In genomic region chr6:113756290-113756665, GRCh38 we compare ENCODE assay signal across 22 cellular contexts.
"Had no signal": no experiment of that assay in that cellular context is flagged by ENCODE, and none has a peak within 500 bp of the region (broad histone marks: within the 10 kb centered on the region; RNA-seq: fewer than 3 reads in every experiment).

No MANE protein-coding gene starts in this region.

- H3K27me3 Mint-ChIP-seq: activated CD4-positive, alpha-beta memory T cell treated with anti-CD3 and anti-CD28 coated beads, Interleukin-2, amount 10 ng/mL, durations not matched to agents 7 days and 5 days; activated CD4-positive, alpha-beta T cell treated with anti-CD3 and anti-CD28 coated beads for 36 hours; activated naive CD4-positive, alpha-beta T cell treated with anti-CD3 and anti-CD28 coated beads, Interleukin-2, amount 10 ng/mL, durations not matched to agents 7 days and 5 days had no signal

- H3K27me3 ChIP-seq: MG63 had no signal

- H3K9me3 ChIP-seq: MG63 had no signal

- H3K36me3 Mint-ChIP-seq: activated naive CD4-positive, alpha-beta T cell treated with anti-CD3 and anti-CD28 coated beads, Interleukin-2, amount 10 ng/mL, durations not matched to agents 7 days and 5 days; activated naive CD8-positive, alpha-beta T cell treated with anti-CD3 and anti-CD28 coated beads for 36 hours had no signal

- H3K36me3 ChIP-seq: MG63 had no signal

- H3K27ac ChIP-seq: VCaP had no signal

- H3K27ac Mint-ChIP-seq: activated CD4-positive, alpha-beta memory T cell treated with anti-CD3 and anti-CD28 coated beads, Interleukin-2, amount 10 ng/mL, durations not matched to agents 7 days and 5 days; activated CD4-positive, alpha-beta T cell treated with anti-CD3 and anti-CD28 coated beads for 36 hours; activated naive CD4-positive, alpha-beta T cell treated with anti-CD3 and anti-CD28 coated beads, Interleukin-2, amount 10 ng/mL, durations not matched to agents 7 days and 5 days; activated naive CD8-positive, alpha-beta T cell treated with anti-CD3 and anti-CD28 coated beads for 36 hours; activated T-helper 2 cell treated with anti-CD3 and anti-CD28 coated beads, Interferon-gamma antibody, Interleukin-2, Interleukin-4, amounts not matched to agents 10 μg/mL and 5 μg/mL and 100 μg/mL, durations not matched to agents 14 hours and 24 hours and 36 hours; T-helper 1 cell treated with Interleukin-12 subunit alpha and Interleukin-12 subunit beta and Interleukin-4 antibody, amounts not matched to agents 30 μg/mL and 1 μg/mL, for 36 hours had no signal

- H3K4me1 Mint-ChIP-seq: activated CD4-positive, alpha-beta memory T cell treated with anti-CD3 and anti-CD28 coated beads, Interleukin-2, amount 10 ng/mL, durations not matched to agents 7 days and 5 days; activated CD4-positive, alpha-beta T cell treated with anti-CD3 and anti-CD28 coated beads for 36 hours; activated naive CD4-positive, alpha-beta T cell treated with anti-CD3 and anti-CD28 coated beads, Interleukin-2, amount 10 ng/mL, durations not matched to agents 7 days and 5 days; activated naive CD8-positive, alpha-beta T cell treated with anti-CD3 and anti-CD28 coated beads for 36 hours had no signal

- ATAC-seq: activated CD4-positive, alpha-beta T cell treated with anti-CD3 and anti-CD28 coated beads for 36 hours; PC-3 had no signal

- H3K9me3 Mint-ChIP-seq: activated CD4-positive, alpha-beta memory T cell treated with anti-CD3 and anti-CD28 coated beads, Interleukin-2, amount 10 ng/mL, durations not matched to agents 7 days and 5 days; activated naive CD4-positive, alpha-beta T cell treated with anti-CD3 and anti-CD28 coated beads, Interleukin-2, amount 10 ng/mL, durations not matched to agents 7 days and 5 days; activated naive CD8-positive, alpha-beta T cell treated with anti-CD3 and anti-CD28 coated beads for 36 hours; activated T-helper 2 cell treated with anti-CD3 and anti-CD28 coated beads, Interferon-gamma antibody, Interleukin-2, Interleukin-4, amounts not matched to agents 10 μg/mL and 5 μg/mL and 100 μg/mL, durations not matched to agents 14 hours and 24 hours and 36 hours; T-helper 1 cell treated with Interleukin-12 subunit alpha and Interleukin-12 subunit beta and Interleukin-4 antibody, amounts not matched to agents 30 μg/mL and 1 μg/mL, for 36 hours had no signal

- H3K4me3 ChIP-seq: MG63 had no signal

- DNase-seq: activated CD4-positive, alpha-beta memory T cell treated with anti-CD3 and anti-CD28 coated beads, Interleukin-2, amount 10 ng/mL, durations not matched to agents 7 days and 5 days; activated CD4-positive, alpha-beta T cell treated with anti-CD3 and anti-CD28 coated beads for 36 hours; activated CD4-positive, alpha-beta T cell treated with anti-CD3 and anti-CD28 coated beads, Interleukin-2, amount 50 U/mL, for 1 hour; activated gamma-delta T cell treated with Interleukin-2 at 50 U/mL for 16 hours; activated naive CD4-positive, alpha-beta T cell treated with anti-CD3 and anti-CD28 coated beads, Interleukin-2, amount 10 ng/mL, durations not matched to agents 7 days and 5 days; activated naive CD8-positive, alpha-beta T cell treated with anti-CD3 and anti-CD28 coated beads for 36 hours; activated T-cell treated with anti-CD3 and anti-CD28 coated beads for 4 hours; activated T-cell treated with anti-CD3 and anti-CD28 coated beads, Interleukin-2, amount 50 U/mL, for 48 hours; cerebellar nuclear complex; MG63; NCI-H1105 treated with DMSO at 0.1 percent for 48 hours; NCI-H146; NCI-H187 treated with DMSO at 0.1 percent for 48 hours; NCI-H2081 treated with DMSO at 0.1 percent for 48 hours; NCI-H446; NCI-H524; PC-3; SHP77 treated with DMSO at 0.1 percent for 48 hours; T-helper 9 cell had no signal

- H3K4me3 Mint-ChIP-seq: activated CD4-positive, alpha-beta memory T cell treated with anti-CD3 and anti-CD28 coated beads, Interleukin-2, amount 10 ng/mL, durations not matched to agents 7 days and 5 days; activated CD4-positive, alpha-beta T cell treated with anti-CD3 and anti-CD28 coated beads for 36 hours; activated naive CD4-positive, alpha-beta T cell treated with anti-CD3 and anti-CD28 coated beads, Interleukin-2, amount 10 ng/mL, durations not matched to agents 7 days and 5 days; activated naive CD8-positive, alpha-beta T cell treated with anti-CD3 and anti-CD28 coated beads for 36 hours; T-helper 1 cell treated with Interleukin-12 subunit alpha and Interleukin-12 subunit beta and Interleukin-4 antibody, amounts not matched to agents 30 μg/mL and 1 μg/mL, for 36 hours had no signal
